1 cellular context compared by ENCODE assay signal in genomic region chr11:73379189-73379880, GRCh38.
TF ChIP-seq lines count a peak whose summit lies in the region.

No MANE protein-coding gene starts in this region.

TF ChIP-seq in WTC11, 78 proteins besides CTCF, POLR2A, EP300 and RAD21 (continued from another document):
- TF ChIP-seq, protein P1, sequence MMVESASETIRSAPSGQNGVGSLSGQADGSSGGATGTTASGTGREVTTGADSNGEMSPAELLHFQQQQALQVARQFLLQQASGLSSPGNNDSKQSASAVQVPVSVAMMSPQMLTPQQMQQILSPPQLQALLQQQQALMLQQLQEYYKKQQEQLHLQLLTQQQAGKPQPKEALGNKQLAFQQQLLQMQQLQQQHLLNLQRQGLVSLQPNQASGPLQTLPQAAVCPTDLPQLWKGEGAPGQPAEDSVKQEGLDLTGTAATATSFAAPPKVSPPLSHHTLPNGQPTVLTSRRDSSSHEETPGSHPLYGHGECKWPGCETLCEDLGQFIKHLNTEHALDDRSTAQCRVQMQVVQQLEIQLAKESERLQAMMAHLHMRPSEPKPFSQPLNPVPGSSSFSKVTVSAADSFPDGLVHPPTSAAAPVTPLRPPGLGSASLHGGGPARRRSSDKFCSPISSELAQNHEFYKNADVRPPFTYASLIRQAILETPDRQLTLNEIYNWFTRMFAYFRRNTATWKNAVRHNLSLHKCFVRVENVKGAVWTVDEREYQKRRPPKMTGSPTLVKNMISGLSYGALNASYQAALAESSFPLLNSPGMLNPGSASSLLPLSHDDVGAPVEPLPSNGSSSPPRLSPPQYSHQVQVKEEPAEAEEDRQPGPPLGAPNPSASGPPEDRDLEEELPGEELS (CRISPR knock-in tag; IDR thresholded peaks at IDR 0.05) = no peak
- TF ChIP-seq, protein P2, sequence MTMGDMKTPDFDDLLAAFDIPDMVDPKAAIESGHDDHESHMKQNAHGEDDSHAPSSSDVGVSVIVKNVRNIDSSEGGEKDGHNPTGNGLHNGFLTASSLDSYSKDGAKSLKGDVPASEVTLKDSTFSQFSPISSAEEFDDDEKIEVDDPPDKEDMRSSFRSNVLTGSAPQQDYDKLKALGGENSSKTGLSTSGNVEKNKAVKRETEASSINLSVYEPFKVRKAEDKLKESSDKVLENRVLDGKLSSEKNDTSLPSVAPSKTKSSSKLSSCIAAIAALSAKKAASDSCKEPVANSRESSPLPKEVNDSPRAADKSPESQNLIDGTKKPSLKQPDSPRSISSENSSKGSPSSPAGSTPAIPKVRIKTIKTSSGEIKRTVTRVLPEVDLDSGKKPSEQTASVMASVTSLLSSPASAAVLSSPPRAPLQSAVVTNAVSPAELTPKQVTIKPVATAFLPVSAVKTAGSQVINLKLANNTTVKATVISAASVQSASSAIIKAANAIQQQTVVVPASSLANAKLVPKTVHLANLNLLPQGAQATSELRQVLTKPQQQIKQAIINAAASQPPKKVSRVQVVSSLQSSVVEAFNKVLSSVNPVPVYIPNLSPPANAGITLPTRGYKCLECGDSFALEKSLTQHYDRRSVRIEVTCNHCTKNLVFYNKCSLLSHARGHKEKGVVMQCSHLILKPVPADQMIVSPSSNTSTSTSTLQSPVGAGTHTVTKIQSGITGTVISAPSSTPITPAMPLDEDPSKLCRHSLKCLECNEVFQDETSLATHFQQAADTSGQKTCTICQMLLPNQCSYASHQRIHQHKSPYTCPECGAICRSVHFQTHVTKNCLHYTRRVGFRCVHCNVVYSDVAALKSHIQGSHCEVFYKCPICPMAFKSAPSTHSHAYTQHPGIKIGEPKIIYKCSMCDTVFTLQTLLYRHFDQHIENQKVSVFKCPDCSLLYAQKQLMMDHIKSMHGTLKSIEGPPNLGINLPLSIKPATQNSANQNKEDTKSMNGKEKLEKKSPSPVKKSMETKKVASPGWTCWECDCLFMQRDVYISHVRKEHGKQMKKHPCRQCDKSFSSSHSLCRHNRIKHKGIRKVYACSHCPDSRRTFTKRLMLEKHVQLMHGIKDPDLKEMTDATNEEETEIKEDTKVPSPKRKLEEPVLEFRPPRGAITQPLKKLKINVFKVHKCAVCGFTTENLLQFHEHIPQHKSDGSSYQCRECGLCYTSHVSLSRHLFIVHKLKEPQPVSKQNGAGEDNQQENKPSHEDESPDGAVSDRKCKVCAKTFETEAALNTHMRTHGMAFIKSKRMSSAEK (CRISPR knock-in tag; IDR thresholded peaks at IDR 0.05; ENCODE audit: borderline replicate concordance) = no peak
- no peak for TF ChIP-seq CDX4 (CRISPR knock-in tag; IDR thresholded peaks at IDR 0.05; ENCODE audit: borderline replicate concordance)
